Comparison of ENCODE assay signal across 8 cellular contexts in genomic region chr6:88165087-88165876, GRCh38. TPM values are rescaled to one million over a fixed set of nuclear protein-coding genes. Genes with fewer than 3 reads are reported as not detected.
DNase-seq lines count a peak whose midpoint lies in the region; ATAC-seq and TF ChIP-seq lines count a peak whose summit lies in the region.

No MANE protein-coding gene starts in this region.

- H3K36me3 ChIP-seq in GM06990 (ENCODE audit: control insufficient read depth, insufficient read depth, low read length): no peaks in the 10 kb centered on the region
- no peaks in the 10 kb centered on the region for H3K36me3 ChIP-seq in aorta (ENCODE audit: control insufficient read depth in 1 of 2, insufficient read depth in 2 of 2, low read length in 1 of 2)

- H3K36me3 Mint-ChIP-seq in activated naive CD8-positive, alpha-beta T cell treated with anti-CD3 and anti-CD28 coated beads, Interleukin-2, amount 50 U/mL, for 24 hours (ENCODE audit: low read depth): no peaks in the 10 kb centered on the region
- H3K36me3 Mint-ChIP-seq in memory B cell: no peaks in the 10 kb centered on the region

- H3K9me3 ChIP-seq in aorta (ENCODE audit: control insufficient read depth, low read length): no peaks in the 10 kb centered on the region

- intact Hi-C loops in aorta (cut with DNase I): no loop called here

- no peaks in the 10 kb centered on the region for H3K4me1 ChIP-seq in aorta (ENCODE audit: control insufficient read depth in 1 of 2, insufficient read depth in 2 of 2, low read length in 2 of 2)

- H3K4me1 Mint-ChIP-seq in activated naive CD8-positive, alpha-beta T cell treated with anti-CD3 and anti-CD28 coated beads, Interleukin-2, amount 50 U/mL, for 24 hours: peaks cover 15% of the 10 kb centered on the region
- peaks cover 29% of the 10 kb centered on the region for H3K4me1 Mint-ChIP-seq in memory B cell

- H3K27me3 ChIP-seq in GM06990 (replicated peaks; ENCODE audit: control insufficient read depth, insufficient read depth, low read length) (no peaks in the 10 kb centered on the region), aorta (ENCODE audit: control insufficient read depth in 1 of 2, insufficient read depth in 2 of 2, low read length in 1 of 2) (no peaks in the 10 kb centered on the region)

- no peaks in the 10 kb centered on the region for H3K9me3 Mint-ChIP-seq in activated naive CD8-positive, alpha-beta T cell treated with anti-CD3 and anti-CD28 coated beads, Interleukin-2, amount 50 U/mL, for 24 hours
- H3K9me3 Mint-ChIP-seq in memory B cell: no peaks in the 10 kb centered on the region

- no peak overlapping the region for H3K27ac ChIP-seq in aorta (ENCODE audit: low read depth in 1 of 2, low read length in 2 of 2)

- 2 to 4% methylated on average over 20 of the region's 20 CpGs for whole genome bisulfite sequencing in aorta, 2 donors

- H3K4me3 ChIP-seq in GM06990 (replicated peaks; ENCODE audit: low read depth, low read length) (peak overlapping the region; percentile 77), aorta (ENCODE audit: low read length in 2 of 2) (peak overlapping the region; percentile 66 to 68)

- DNase-seq in GM06990 (ENCODE audit: extremely low read depth, insufficient read length) (no peak), memory B cell (ENCODE audit: low spot score in 2 of 2) (no peak), aorta (no peak), midbrain (lab: John Stamatoyannopoulos, UW) (no peak)
- DNase-seq in activated naive CD8-positive, alpha-beta T cell treated with anti-CD3 and anti-CD28 coated beads, Interleukin-2, amount 50 U/mL, for 24 hours: no peak

- peaks cover 72% of the 10 kb centered on the region for H3K27me3 Mint-ChIP-seq in activated naive CD8-positive, alpha-beta T cell treated with anti-CD3 and anti-CD28 coated beads, Interleukin-2, amount 50 U/mL, for 24 hours
- no peaks in the 10 kb centered on the region for H3K27me3 Mint-ChIP-seq in memory B cell

- H3K4me3 Mint-ChIP-seq in activated naive CD8-positive, alpha-beta T cell treated with anti-CD3 and anti-CD28 coated beads, Interleukin-2, amount 50 U/mL, for 24 hours: peak overlapping the region; percentile 64
- peak overlapping the region; percentile 88 for H3K4me3 Mint-ChIP-seq in memory B cell

- no peak for TF ChIP-seq CTCF in GM06990 (IDR thresholded peaks at IDR 0.05; ENCODE audit: insufficient read depth, low read length, poor library complexity, severe bottlenecking)

- ATAC-seq in HG02943 (IDR thresholded peaks at IDR 0.05; ENCODE audit: low read depth, unreplicated experiment): peak; percentile 7
- ATAC-seq in activated naive CD8-positive, alpha-beta T cell treated with anti-CD3 and anti-CD28 coated beads, Interleukin-2, amount 50 U/mL, for 24 hours: no peak
- peak; percentile 11 for ATAC-seq in memory B cell (ENCODE audit: low read depth)
- ATAC-seq in aorta (ENCODE audit: low FRiP score): no peak
- no peak for ATAC-seq in HG02870 (IDR thresholded peaks at IDR 0.05; ENCODE audit: unreplicated experiment)
- no peak for ATAC-seq in GM21529 (IDR thresholded peaks at IDR 0.05; ENCODE audit: unreplicated experiment)

- H3K27ac Mint-ChIP-seq in activated naive CD8-positive, alpha-beta T cell treated with anti-CD3 and anti-CD28 coated beads, Interleukin-2, amount 50 U/mL, for 24 hours: no peak overlapping the region
- H3K27ac Mint-ChIP-seq in memory B cell: peak overlapping the region; percentile 88

RNA-seq across cellular contexts. Expression of gene CNR1, which starts 0.9 kb away (rescaled TPM):
- 10 to 100 TPM; 10.4 to 12.2 TPM for total RNA-seq in aorta
- 10 to 100 TPM in 1 of 2 donors, 1 to 10 TPM in 1; 1.9 to 99.3 TPM for polyA plus RNA-seq in aorta

Comparison
In these comparisons a context has a peak if more than half of its experiments do, and no peak if none do; other contexts are left out.
1. ATAC-seq: peak in HG02943 (single experiment) and memory B cell (single experiment); none in activated naive CD8-positive, alpha-beta T cell treated with anti-CD3 and anti-CD28 coated beads, Interleukin-2, amount 50 U/mL, for 24 hours (single experiment), aorta (single experiment), HG02870 (single experiment) and GM21529 (single experiment).